ENCODE assay signal across 8 cellular contexts in genomic region chr1:42681771-42682483, GRCh38. TPM values are rescaled to one million over a fixed set of nuclear protein-coding genes. Genes with fewer than 3 reads are reported as not detected.
A peak's percentile ranks its signal among the peaks of the same experiment; 100 is the strongest.
DNase-seq lines count a peak whose midpoint lies in the region; ATAC-seq and TF ChIP-seq lines count a peak whose summit lies in the region.

Gene YBX1 (plus strand): TSS chr1:42682418. CDS start chr1:42682566, 148 bp downstream.

- peak within 1 kb of the TSS; percentile 97 to 98 for H3K4me3 Mint-ChIP-seq in effector memory CD8-positive, alpha-beta T cell

- DNase-seq in CMK (ENCODE audit: low read depth) = peak; percentile 98
- DNase-seq in GM20000 (ENCODE audit: low spot score) = peak; percentile 98
- DNase-seq in HT-29 (ENCODE audit: low spot score) = peak; percentile 99
- DNase-seq in NOMO-1 (lab: John Stamatoyannopoulos, UW; ENCODE audit: unreplicated experiment in 2 of 2) = peak; percentile 98 to 99
- DNase-seq in effector memory CD8-positive, alpha-beta T cell = peak; percentile 93 to 96 (median 95)
- peak; percentile 99 for DNase-seq in medulla oblongata (ENCODE audit: extremely low spot score)
- DNase-seq in stimulated activated CD8-positive, alpha-beta memory T cell treated with anti-CD3 and anti-CD28 coated beads, Interleukin-12 subunit alpha, Interleukin-12 subunit beta, amount 100 ng/mL, for 1 hour (ENCODE audit: low read depth) = peak; percentile 90

- no peak for TF ChIP-seq CTCF in GM20000 (IDR thresholded peaks at IDR 0.05; ENCODE audit: extremely low read depth, missing control alignments)

- H3K27me3 Mint-ChIP-seq in effector memory CD8-positive, alpha-beta T cell = no peaks in the 10 kb centered on the region

- CTCF ChIA-PET in activated CD8-positive, alpha-beta memory T cell treated with anti-CD3 and anti-CD28 coated beads for 36 hours (lab: Charles Lee) = interaction anchor here (0.6 to 2.1 kb wide), 5 partner anchors 12 to 104 kb away, joined by 3 to 8 read pairs (median 5); partner anchors contain the start of genes C1orf50, P3H1 and PPIH

- no peaks in the 10 kb centered on the region for H3K9me3 Mint-ChIP-seq in effector memory CD8-positive, alpha-beta T cell

- H3K27ac Mint-ChIP-seq in effector memory CD8-positive, alpha-beta T cell = peak within 1 kb of the TSS; percentile 96 to 98

- peaks cover 37 to 52% of the 10 kb centered on the region in 2 donors for H3K4me1 Mint-ChIP-seq in effector memory CD8-positive, alpha-beta T cell (ENCODE audit: low read depth in 2 of 2)

- peaks cover 39% of the 10 kb centered on the region for H3K36me3 Mint-ChIP-seq in effector memory CD8-positive, alpha-beta T cell (ENCODE audit: insufficient read depth)

- POLR2A ChIA-PET in activated CD8-positive, alpha-beta memory T cell treated with anti-CD3 and anti-CD28 coated beads for 36 hours (lab: Charles Lee) = interaction anchor here (1.0 to 3.9 kb wide), 6 partner anchors 10 to 85 kb away, joined by 3 to 22 read pairs (median 7); partner anchors contain the start of genes C1orf50, P3H1 and PPIH

- ATAC-seq in effector memory CD8-positive, alpha-beta T cell (replicated peaks) = peak; percentile 87

RNA-seq across cellular contexts. Expression of gene YBX1, which starts in this region (rescaled TPM):
- 900 and 1,047 TPM in 2 replicates for total RNA-seq in HT-29 (2014; rRNA removed; shearing (Covaris generic))
- total RNA-seq in activated CD8-positive, alpha-beta memory T cell treated with anti-CD3 and anti-CD28 coated beads for 36 hours = 1,000 to 10,000 TPM; 1,420 to 1,437 TPM

Comparison
In these comparisons a context has a peak if more than half of its experiments do, and no peak if none do; other contexts are left out.
1. Peak in every context shown above with its lines: DNase-seq and ATAC-seq.